Comparison of ENCODE assay signal across 22 cellular contexts in the genomic region with DNA sequence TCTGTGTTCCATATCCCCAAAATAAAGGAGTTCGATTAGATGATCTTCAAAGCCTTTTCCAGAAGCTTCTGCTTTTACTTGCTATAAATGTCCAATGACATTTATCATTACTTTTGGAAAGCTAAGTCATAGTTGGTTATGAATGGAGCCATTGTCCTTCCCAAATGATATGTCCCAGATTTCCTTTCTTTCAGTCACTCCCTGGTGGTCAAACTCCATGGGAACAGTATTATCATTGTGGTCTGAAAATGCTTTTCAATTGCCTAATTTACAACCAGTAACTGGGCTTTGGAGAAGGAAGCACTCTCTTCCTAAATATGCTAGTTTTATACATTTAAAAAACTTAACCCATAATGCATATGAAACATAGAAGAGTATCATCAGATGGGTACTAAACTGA.
"Had no signal": no experiment of that assay in that cellular context is flagged by ENCODE, and none has a peak within 500 bp of the region (broad histone marks: within the 10 kb centered on the region; RNA-seq: fewer than 3 reads in every experiment).

No MANE protein-coding gene starts in this region.

- H3K27me3 ChIP-seq: colonic mucosa, esophagus muscularis mucosa, foreskin keratinocyte, gastrocnemius medialis, left lung had no signal

- DNase-seq: colonic mucosa; cortex of kidney; effector CD8-positive, alpha-beta T cell; effector memory CD8-positive, alpha-beta T cell; endodermal cell; foreskin keratinocyte; gastrocnemius medialis; glutamatergic neuron; head of caudate nucleus; heart right ventricle; hippocampal formation; left cardiac atrium; left lung; left ventricle myocardium superior; lower lobe of right lung; mesenchymal stem cell; mucosa of descending colon; naive B cell; naive thymus-derived CD8-positive, alpha-beta T cell had no signal

- H3K9me3 ChIP-seq: colonic mucosa, esophagus muscularis mucosa, gastrocnemius medialis, lower lobe of right lung, mucosa of descending colon had no signal

- H3K4me1 ChIP-seq: colonic mucosa, esophagus muscularis mucosa, foreskin keratinocyte, gastrocnemius medialis, heart right ventricle, left lung, lower lobe of right lung had no signal

- H3K27me3 Mint-ChIP-seq: dendritic cell treated with granulocyte-macrophage colony-stimulating factor and Interleukin-4, amounts not matched to agents 40 ng/mL and 50 ng/mL, for 4 days; effector memory CD8-positive, alpha-beta T cell; naive B cell; naive thymus-derived CD8-positive, alpha-beta T cell had no signal

- H3K9me3 Mint-ChIP-seq: endodermal cell had no signal

- H3K27ac Mint-ChIP-seq: dendritic cell treated with granulocyte-macrophage colony-stimulating factor and Interleukin-4, amounts not matched to agents 40 ng/mL and 50 ng/mL, for 4 days; effector memory CD8-positive, alpha-beta T cell; endodermal cell; mesothelial cell of epicardium; naive B cell; naive thymus-derived CD8-positive, alpha-beta T cell had no signal

- H3K4me3 Mint-ChIP-seq: dendritic cell treated with granulocyte-macrophage colony-stimulating factor and Interleukin-4, amounts not matched to agents 40 ng/mL and 50 ng/mL, for 4 days; effector memory CD8-positive, alpha-beta T cell; endodermal cell; mesothelial cell of epicardium; naive B cell; naive thymus-derived CD8-positive, alpha-beta T cell had no signal

- H3K36me3 ChIP-seq: colonic mucosa, esophagus muscularis mucosa, gastrocnemius medialis, heart right ventricle, left lung, lower lobe of right lung had no signal

- H3K4me3 ChIP-seq: colonic mucosa, esophagus muscularis mucosa, gastrocnemius medialis, heart right ventricle, left lung, lower lobe of right lung, mucosa of descending colon had no signal

- H3K36me3 Mint-ChIP-seq: naive B cell; naive thymus-derived CD8-positive, alpha-beta T cell had no signal

- H3K27ac ChIP-seq: colonic mucosa, esophagus muscularis mucosa, foreskin keratinocyte, gastrocnemius medialis, heart right ventricle, left lung, lower lobe of right lung had no signal

- H3K4me1 Mint-ChIP-seq: endodermal cell; naive B cell; naive thymus-derived CD8-positive, alpha-beta T cell had no signal
